Comparison of ENCODE assay signal across 8 cellular contexts in genomic region chr14:23321572-23322547, GRCh38. TPM values are rescaled to one million over a fixed set of nuclear protein-coding genes. Genes with fewer than 3 reads are reported as not detected.
DNase-seq lines count a peak whose midpoint lies in the region; ATAC-seq, FAIRE-seq and TF ChIP-seq lines count a peak whose summit lies in the region.

No MANE protein-coding gene starts in this region.

- peak; percentile 72 for DNase-seq in AG20443 (ENCODE audit: low spot score)
- DNase-seq in HL-60 (ENCODE audit: low read depth in 1 of 2, low spot score in 1 of 2), result peak in 1 of 2 experiments; percentile 33
- peak in 4 of 5 donors; percentile 20 to 53 (median 20) for DNase-seq in T-helper 1 cell
- DNase-seq in K562 (ENCODE audit: extremely low read depth in 1 of 4, low spot score in 3 of 4), result peak; percentile 65 to 81 (median 74)
- peak; percentile 51 for DNase-seq in iPS-NIHi7 (ENCODE audit: extremely low spot score)
- DNase-seq in stimulated activated CD4-positive, alpha-beta T cell treated with anti-CD3 and anti-CD28 coated beads, Interleukin-12 subunit alpha, Interleukin-12 subunit beta, amount 100 ng/mL, for 4 hours, result peak; percentile 37
- no peak for DNase-seq in posterior vena cava (ENCODE audit: low spot score)

- CTCF ChIA-PET in K562 (lab: Yijun Ruan, JAX; ENCODE audit: low intra/inter-chr PET ratio), result interaction anchor here (0.7 to 1.1 kb wide), 2 partner anchors 57 to 202 kb away, joined by 3 to 4 read pairs; no protein-coding TSS in a partner anchor

- H3K79me2 ChIP-seq in K562 (ENCODE audit: control insufficient read depth, insufficient read depth, low read length), result peaks cover 34% of the 10 kb centered on the region

- under 1% methylated on average over 24 of the region's 64 CpGs for WGBS in K562 (ENCODE audit: insufficient coverage, low coverage, missing lambda C conversion rate)

- peak; percentile 51 for FAIRE-seq in K562 (lab: Jason Lieb, UNC)

- H3K36me3 ChIP-seq in K562 (ENCODE audit: control insufficient read depth, insufficient read depth, low read length), result peaks cover 58% of the 10 kb centered on the region; the same call in 2 of the 3 replicates

- ATAC-seq in GM19324 (IDR thresholded peaks at IDR 0.05; ENCODE audit: low FRiP score, unreplicated experiment) (peak; percentile 22), K562 (peak; percentile 49)

- H3K4me1 ChIP-seq in K562 (replicated peaks in 1 of 2; ENCODE audit: control insufficient read depth in 2 of 2, insufficient read depth in 2 of 2, low read length in 2 of 2), result peaks cover 11 to 17% of the 10 kb centered on the region in 2 experiments; a peak in 4 of 5 replicates

- H3K4me2 ChIP-seq in K562 (ENCODE audit: insufficient read depth, low read length), result peak overlapping the region; percentile 98

- TF ChIP-seq EP300 in K562 (IDR thresholded peaks at IDR 0.05; ENCODE audit: low read length), result no peak

- peak overlapping the region; percentile 97 to 100 for H3K9ac ChIP-seq in K562 (ENCODE audit: insufficient read depth in 1 of 2, low read depth in 2 of 2, low read length in 2 of 2)

- in situ Hi-C loops in K562 (cut with MboI), result no loop called here

- POLR2A ChIA-PET in K562 (lab: Yijun Ruan, JAX), result interaction anchor here (0.6 to 3.9 kb wide), 30 partner anchors 9 to 502 kb away, joined by 3 to 30 read pairs (median 4); partner anchors contain the start of genes HAUS4, HOMEZ, MYH7 and PPP1R3E

- H4K20me1 ChIP-seq in K562 (replicated peaks; ENCODE audit: control insufficient read depth, insufficient read depth, low read length), result no peaks in the 10 kb centered on the region; the same call in 1 of the 2 replicates

- peak; percentile 73 for TF ChIP-seq POLR2A in K562 (conservative IDR thresholded peaks at IDR 0.05)

- no peaks in the 10 kb centered on the region for H3K9me1 ChIP-seq in K562 (ENCODE audit: control insufficient read depth, insufficient read depth, low read length)

- no peaks in the 10 kb centered on the region for H3K9me3 ChIP-seq in K562 (replicated peaks; ENCODE audit: control insufficient read depth, insufficient read depth, low read depth, low read length)

- intact Hi-C loops in K562 (cut with micrococcal nuclease) (loop anchor here (2.0 to 10.0 kb wide), 4 partner anchors 15 to 233 kb away; partner anchors contain the start of genes BCL2L2, THTPA and ZFHX2), posterior vena cava (cut with DNase I) (loop anchor here (5.0 to 10.0 kb wide), 3 partner anchors 123 to 450 kb away; partner anchors contain the start of genes LRP10 (in 1 of the 2), THTPA (in 1 of the 2) and ZFHX2 (in 1 of the 2))

- H3K27me3 ChIP-seq in HL-60 (ENCODE audit: insufficient read depth, poor library complexity, severe bottlenecking), result no peaks in the 10 kb centered on the region
- no peaks in the 10 kb centered on the region for H3K27me3 ChIP-seq in K562 (ENCODE audit: control insufficient read depth in 2 of 2, insufficient read depth in 2 of 2, low read length in 2 of 2)

- no TSS peak for BruUV-seq in K562 (replicated peaks; lab: Mats Ljungman, UMichigan)

- H3K4me3 ChIP-seq in HL-60 (replicated peaks; ENCODE audit: insufficient read depth, low read length) (peak overlapping the region; percentile 79), K562 (peak overlapping the region; percentile 90)

- H3K27ac ChIP-seq in HL-60 (replicated peaks), result peak overlapping the region; percentile 93
- peak overlapping the region; percentile 95 for H3K27ac ChIP-seq in K562 (ENCODE audit: extremely low read depth, low read depth, low read length)

- H2AFZ ChIP-seq in K562 (ENCODE audit: low read depth, low read length), result peak overlapping the region; percentile 68

- no peak for TF ChIP-seq CTCF in HL-60 (IDR thresholded peaks at IDR 0.05; ENCODE audit: insufficient read depth, low read length)
- no peak for TF ChIP-seq CTCF in K562 (IDR thresholded peaks at IDR 0.05 in 2 of 3, conservative IDR thresholded peaks at IDR 0.05 in 1 of 3; ENCODE audit: insufficient read depth in 2 of 3, low read depth in 1 of 3, low read length in 3 of 3)

- TF ChIP-seq RAD21 in K562 (CRISPR knock-in tag; conservative IDR thresholded peaks at IDR 0.05 in 1 of 2, IDR thresholded peaks at IDR 0.05 in 1 of 2), result no peak

RNA-seq across cellular contexts. Expression of gene PABPN1, which starts 0.6 kb away (rescaled TPM):
- total RNA-seq in K562 (2011; cell fraction: chromatin; rRNA removed; ENCODE audit: low replicate concordance), result 516 and 682 TPM in 2 replicates
- 349 and 369 TPM in 2 replicates for total RNA-seq in K562 (2011; cell fraction: nucleolus; rRNA removed)
- 339 and 341 TPM in 2 replicates for total RNA-seq in K562 (2011; cell fraction: nucleoplasm; rRNA removed)
- total RNA-seq in K562 (2014; rRNA removed) (84.5 and 139 TPM in 2 replicates), K562 (2014; rRNA removed; fragmentation: Illumina TruSeq; extraction: Trizol) (81.6 and 93.2 TPM in 2 replicates), K562 (2015; rRNA removed; fragmentation: Illumina TruSeq; extraction: Trizol) (175 and 178 TPM in 2 replicates), K562 (2021) (192 and 215 TPM in 2 replicates), posterior vena cava (10 to 100 TPM; 67.9 to 79.0 TPM)
- polyA plus RNA-seq in K562 (2011; rRNA removed) (388 and 435 TPM in 2 replicates), K562 (2014; fragmentation: Illumina TruSeq; extraction: Trizol) (226 and 292 TPM in 2 replicates), K562 (2014; fragmentation: Nextera tagmentation; extraction: Ambion mirVana) (10 to 100 TPM; 32.6 to 34.4 TPM), K562 (2014; rRNA removed) (194 and 243 TPM in 2 replicates)
- polyA plus RNA-seq in K562 (2011; cell fraction: cytosol; rRNA removed), result 216 and 274 TPM in 2 replicates
- polyA plus RNA-seq in K562 (2011; cell fraction: nucleus; rRNA removed), result 975 and 1,426 TPM in 2 replicates
- 169 and 185 TPM in 2 replicates for polyA plus RNA-seq in K562 (2012)
- 142 and 145 TPM in 2 replicates for polyA minus RNA-seq in K562 (2011; rRNA and poly(A)+ RNA removed)
- polyA minus RNA-seq in K562 (2011; cell fraction: cytosol; rRNA and poly(A)+ RNA removed), result 47.2 and 52.1 TPM in 2 replicates
- 62.1 and 99.2 TPM in 2 replicates for polyA minus RNA-seq in K562 (2011; cell fraction: nucleus; rRNA and poly(A)+ RNA removed)

RNA-seq across cellular contexts. Expression of gene BCL2L2, which starts 15.2 kb away (rescaled TPM):
- total RNA-seq in K562 (2011; cell fraction: chromatin; rRNA removed; ENCODE audit: low replicate concordance), result 36.5 and 38.0 TPM in 2 replicates
- total RNA-seq in K562 (2011; cell fraction: nucleolus; rRNA removed), result 23.0 and 25.2 TPM in 2 replicates
- 51.9 and 92.5 TPM in 2 replicates for total RNA-seq in K562 (2011; cell fraction: nucleoplasm; rRNA removed)
- total RNA-seq in K562 (2014; rRNA removed) (15.3 and 17.8 TPM in 2 replicates), K562 (2014; rRNA removed; fragmentation: Illumina TruSeq; extraction: Trizol) (13.4 and 14.8 TPM in 2 replicates), K562 (2015; rRNA removed; fragmentation: Illumina TruSeq; extraction: Trizol) (12.2 and 12.8 TPM in 2 replicates), K562 (2021) (13.0 and 18.7 TPM in 2 replicates), posterior vena cava (10 to 100 TPM; 65.6 to 81.7 TPM)
- polyA plus RNA-seq in K562 (2011; rRNA removed) (21.0 TPM in 2 replicates), K562 (2014; fragmentation: Illumina TruSeq; extraction: Trizol) (14.7 and 17.2 TPM in 2 replicates), K562 (2014; fragmentation: Nextera tagmentation; extraction: Ambion mirVana) (1 to 10 TPM; 2.6 to 3.2 TPM), K562 (2014; rRNA removed) (31.1 and 32.5 TPM in 2 replicates)
- 11.9 and 21.1 TPM in 2 replicates for polyA plus RNA-seq in K562 (2011; cell fraction: cytosol; rRNA removed)
- 30.9 and 38.7 TPM in 2 replicates for polyA plus RNA-seq in K562 (2011; cell fraction: nucleus; rRNA removed)
- polyA plus RNA-seq in K562 (2012), result 17.8 and 30.3 TPM in 2 replicates
- polyA minus RNA-seq in K562 (2011; rRNA and poly(A)+ RNA removed), result 15.0 and 16.7 TPM in 2 replicates
- 4.6 and 6.2 TPM in 2 replicates for polyA minus RNA-seq in K562 (2011; cell fraction: cytosol; rRNA and poly(A)+ RNA removed)
- polyA minus RNA-seq in K562 (2011; cell fraction: nucleus; rRNA and poly(A)+ RNA removed), result 12.1 and 17.8 TPM in 2 replicates

RNA-seq across cellular contexts. Expression of gene PPP1R3E, which starts 19.2 kb away (rescaled TPM):
- total RNA-seq in K562 (2011; cell fraction: chromatin; rRNA removed; ENCODE audit: low replicate concordance), result 49.7 and 58.2 TPM in 2 replicates
- total RNA-seq in K562 (2011; cell fraction: nucleolus; rRNA removed), result 37.2 and 38.4 TPM in 2 replicates
- 66.3 and 102 TPM in 2 replicates for total RNA-seq in K562 (2011; cell fraction: nucleoplasm; rRNA removed)
- total RNA-seq in K562 (2014; rRNA removed) (2.8 and 3.2 TPM in 2 replicates), K562 (2014; rRNA removed; fragmentation: Illumina TruSeq; extraction: Trizol) (7.1 and 8.4 TPM in 2 replicates), K562 (2015; rRNA removed; fragmentation: Illumina TruSeq; extraction: Trizol) (7.2 and 8.5 TPM in 2 replicates), K562 (2021) (7.3 and 7.6 TPM in 2 replicates), posterior vena cava (1 to 10 TPM; 8.5 to 9.1 TPM)
- polyA plus RNA-seq in K562 (2011; rRNA removed) (18.4 and 26.2 TPM in 2 replicates), K562 (2014; fragmentation: Illumina TruSeq; extraction: Trizol) (11.5 and 13.4 TPM in 2 replicates), K562 (2014; fragmentation: Nextera tagmentation; extraction: Ambion mirVana) (1 to 10 TPM; 3.4 to 3.9 TPM), K562 (2014; rRNA removed) (12.9 and 18.5 TPM in 2 replicates)
- 8.7 and 19.6 TPM in 2 replicates for polyA plus RNA-seq in K562 (2011; cell fraction: cytosol; rRNA removed)
- 94.0 and 103 TPM in 2 replicates for polyA plus RNA-seq in K562 (2011; cell fraction: nucleus; rRNA removed)
- 11.7 and 31.6 TPM in 2 replicates for polyA plus RNA-seq in K562 (2012)
- polyA minus RNA-seq in K562 (2011; rRNA and poly(A)+ RNA removed), result 10.7 and 11.8 TPM in 2 replicates
- polyA minus RNA-seq in K562 (2011; cell fraction: cytosol; rRNA and poly(A)+ RNA removed), result 2.5 and 4.6 TPM in 2 replicates
- polyA minus RNA-seq in K562 (2011; cell fraction: nucleus; rRNA and poly(A)+ RNA removed), result 12.1 and 20.7 TPM in 2 replicates

RNA-seq across cellular contexts. Expression of gene SLC22A17, which starts 30.8 kb away (rescaled TPM):
- total RNA-seq in K562 (2011; cell fraction: chromatin; rRNA removed; ENCODE audit: low replicate concordance), result 0.48 and 1.3 TPM in 2 replicates
- 0.50 and 1.1 TPM in 2 replicates for total RNA-seq in K562 (2011; cell fraction: nucleolus; rRNA removed)
- total RNA-seq in K562 (2011; cell fraction: nucleoplasm; rRNA removed), result 0.37 and 0.53 TPM in 2 replicates
- 0.09 and 0.12 TPM in 2 replicates for total RNA-seq in K562 (2014; rRNA removed)
- total RNA-seq in K562 (2014; rRNA removed; fragmentation: Illumina TruSeq; extraction: Trizol), result not detected in 2 replicates
- total RNA-seq in K562 (2015; rRNA removed; fragmentation: Illumina TruSeq; extraction: Trizol), result not detected in 2 replicates
- 0.18 TPM in 1 of 2 replicates, not detected in the other for total RNA-seq in K562 (2021)
- 0.19 TPM in 1 of 2 replicates, not detected in the other for polyA plus RNA-seq in K562 (2011; rRNA removed)
- polyA plus RNA-seq in K562 (2011; cell fraction: cytosol; rRNA removed), result 0.24 TPM in 1 of 2 replicates, not detected in the other
- polyA plus RNA-seq in K562 (2011; cell fraction: nucleus; rRNA removed), result 0.72 and 1.4 TPM in 2 replicates
- polyA plus RNA-seq in K562 (2012), result 0.14 and 0.36 TPM in 2 replicates
- polyA plus RNA-seq in K562 (2014; fragmentation: Illumina TruSeq; extraction: Trizol), result 0.06 and 0.07 TPM in 2 replicates
- not detected for polyA plus RNA-seq in K562 (2014; fragmentation: Nextera tagmentation; extraction: Ambion mirVana)
- polyA plus RNA-seq in K562 (2014; rRNA removed), result 0.04 TPM in 1 of 2 replicates, not detected in the other
- not detected in 2 replicates for polyA minus RNA-seq in K562 (2011; rRNA and poly(A)+ RNA removed)
- not detected in 2 replicates for polyA minus RNA-seq in K562 (2011; cell fraction: cytosol; rRNA and poly(A)+ RNA removed)
- not detected in 2 replicates for polyA minus RNA-seq in K562 (2011; cell fraction: nucleus; rRNA and poly(A)+ RNA removed)
- 10 to 100 TPM; 17.7 to 30.6 TPM for total RNA-seq in posterior vena cava

RNA-seq across cellular contexts. Expression of gene HOMEZ, which starts 35.9 kb away (rescaled TPM):
- 17.6 and 26.7 TPM in 2 replicates for total RNA-seq in K562 (2011; cell fraction: chromatin; rRNA removed; ENCODE audit: low replicate concordance)
- total RNA-seq in K562 (2011; cell fraction: nucleolus; rRNA removed), result 25.9 and 26.3 TPM in 2 replicates
- 21.2 and 22.2 TPM in 2 replicates for total RNA-seq in K562 (2011; cell fraction: nucleoplasm; rRNA removed)
- total RNA-seq in K562 (2014; rRNA removed) (14.4 and 15.1 TPM in 2 replicates), K562 (2014; rRNA removed; fragmentation: Illumina TruSeq; extraction: Trizol) (15.1 and 16.5 TPM in 2 replicates), K562 (2015; rRNA removed; fragmentation: Illumina TruSeq; extraction: Trizol) (17.8 and 18.2 TPM in 2 replicates), K562 (2021) (20.6 and 23.1 TPM in 2 replicates), posterior vena cava (1 to 10 TPM; 4.9 to 5.2 TPM)
- polyA plus RNA-seq in K562 (2011; rRNA removed) (30.2 and 32.0 TPM in 2 replicates), K562 (2014; fragmentation: Illumina TruSeq; extraction: Trizol) (26.9 and 29.0 TPM in 2 replicates), K562 (2014; fragmentation: Nextera tagmentation; extraction: Ambion mirVana) (1 to 10 TPM; 3.0 to 5.3 TPM), K562 (2014; rRNA removed) (16.9 and 20.0 TPM in 2 replicates)
- polyA plus RNA-seq in K562 (2011; cell fraction: cytosol; rRNA removed), result 37.2 and 43.0 TPM in 2 replicates
- polyA plus RNA-seq in K562 (2011; cell fraction: nucleus; rRNA removed), result 20.4 and 31.3 TPM in 2 replicates
- 15.7 and 20.4 TPM in 2 replicates for polyA plus RNA-seq in K562 (2012)
- 30.3 and 37.7 TPM in 2 replicates for polyA minus RNA-seq in K562 (2011; rRNA and poly(A)+ RNA removed)
- 13.6 and 22.8 TPM in 2 replicates for polyA minus RNA-seq in K562 (2011; cell fraction: cytosol; rRNA and poly(A)+ RNA removed)
- polyA minus RNA-seq in K562 (2011; cell fraction: nucleus; rRNA and poly(A)+ RNA removed), result 8.5 and 15.3 TPM in 2 replicates
